In the genomic region with DNA sequence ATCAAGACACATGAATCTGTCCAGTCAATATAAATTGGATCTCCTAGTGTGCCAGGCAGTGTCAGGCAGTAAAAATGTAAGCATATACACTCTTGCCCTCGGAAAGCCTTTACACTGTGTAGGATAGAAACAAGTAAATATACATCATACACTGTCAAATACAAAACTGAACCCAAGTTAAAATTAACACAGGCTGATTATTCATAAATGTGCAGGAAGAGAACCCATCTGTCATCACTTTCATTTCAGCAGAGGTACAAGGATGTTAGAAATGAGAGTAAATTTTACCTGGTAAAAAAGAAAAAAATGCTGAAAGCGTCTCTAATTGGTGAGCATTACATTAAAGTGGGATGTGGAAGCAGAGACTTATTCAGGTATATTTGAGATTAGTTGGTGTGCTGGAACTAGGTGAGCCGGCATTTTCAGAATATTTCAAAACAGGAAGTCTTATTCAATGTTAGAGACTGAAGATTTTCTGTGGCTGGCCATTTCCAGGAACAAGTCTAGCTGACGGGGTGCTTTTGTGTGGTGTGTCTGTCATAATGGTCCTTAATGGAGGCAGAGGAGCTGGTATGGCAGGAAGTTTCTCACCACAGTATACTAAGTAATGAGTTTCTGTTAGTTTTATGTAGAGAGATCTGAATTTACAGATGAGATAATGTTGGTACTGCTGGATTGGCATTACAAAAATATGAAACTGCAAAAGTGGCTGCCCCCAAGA, we compare ENCODE assay signal across 8 cellular contexts.
A peak's percentile ranks its signal among the peaks of the same experiment; 100 is the strongest.
DNase-seq lines count a peak whose midpoint lies in the region; ATAC-seq lines count a peak whose summit lies in the region.

No MANE protein-coding gene starts in this region.

- intact Hi-C loops in activated T-helper 2 cell treated with anti-CD3 and anti-CD28 coated beads, Interferon-gamma antibody, Interleukin-2, Interleukin-4, amounts not matched to agents 10 μg/mL and 5 μg/mL and 100 μg/mL, durations not matched to agents 14 hours and 24 hours and 36 hours (cut with micrococcal nuclease), result loop anchor here (1.0 to 10.0 kb wide), 12 partner anchors 27 to 592 kb away; partner anchors contain the start of gene CASP4

- peaks cover 6% of the 10 kb centered on the region for H3K9me3 Mint-ChIP-seq in activated T-helper 2 cell treated with anti-CD3 and anti-CD28 coated beads, Interferon-gamma antibody, Interleukin-2, Interleukin-4, amounts not matched to agents 10 μg/mL and 5 μg/mL and 100 μg/mL, durations not matched to agents 14 hours and 24 hours and 36 hours

- no peaks in the 10 kb centered on the region for H3K27me3 Mint-ChIP-seq in activated T-helper 2 cell treated with anti-CD3 and anti-CD28 coated beads, Interferon-gamma antibody, Interleukin-2, Interleukin-4, amounts not matched to agents 10 μg/mL and 5 μg/mL and 100 μg/mL, durations not matched to agents 14 hours and 24 hours and 36 hours (ENCODE audit: low read depth)

- ATAC-seq in GM18519 (IDR thresholded peaks at IDR 0.05; ENCODE audit: low FRiP score, unreplicated experiment) (peak; percentile 99), HG02938 (IDR thresholded peaks at IDR 0.05; ENCODE audit: unreplicated experiment) (peak; percentile 99)

- peaks cover 50% of the 10 kb centered on the region for H3K4me1 Mint-ChIP-seq in activated T-helper 2 cell treated with anti-CD3 and anti-CD28 coated beads, Interferon-gamma antibody, Interleukin-2, Interleukin-4, amounts not matched to agents 10 μg/mL and 5 μg/mL and 100 μg/mL, durations not matched to agents 14 hours and 24 hours and 36 hours (ENCODE audit: low read depth)

- peaks cover 12% of the 10 kb centered on the region for H3K36me3 Mint-ChIP-seq in activated T-helper 2 cell treated with anti-CD3 and anti-CD28 coated beads, Interferon-gamma antibody, Interleukin-2, Interleukin-4, amounts not matched to agents 10 μg/mL and 5 μg/mL and 100 μg/mL, durations not matched to agents 14 hours and 24 hours and 36 hours (ENCODE audit: low read depth)

- H3K27ac Mint-ChIP-seq in activated T-helper 2 cell treated with anti-CD3 and anti-CD28 coated beads, Interferon-gamma antibody, Interleukin-2, Interleukin-4, amounts not matched to agents 10 μg/mL and 5 μg/mL and 100 μg/mL, durations not matched to agents 14 hours and 24 hours and 36 hours, result peak overlapping the region; percentile 90

- DNase-seq in OCI-M1 (lab: John Stamatoyannopoulos, UW) (peak; percentile 37), inferior parietal cortex (ENCODE audit: extremely low spot score) (peak; percentile 14), NCI-H187 (lab: John Stamatoyannopoulos, UW) (no peak), NCI-H187 treated with DMSO at 0.1 percent for 48 hours (lab: John Stamatoyannopoulos, UW) (no peak)
- DNase-seq in activated T-helper 2 cell treated with anti-CD3 and anti-CD28 coated beads, Interferon-gamma antibody, Interleukin-2, Interleukin-4, amounts not matched to agents 10 μg/mL and 5 μg/mL and 100 μg/mL, durations not matched to agents 14 hours and 24 hours and 36 hours (ENCODE audit: low spot score), result peak; percentile 77
- peak; percentile 47 for DNase-seq in stimulated activated CD8-positive, alpha-beta memory T cell treated with anti-CD3 and anti-CD28 coated beads, Interleukin-12 subunit alpha, Interleukin-12 subunit beta, amount 100 ng/mL, for 1 hour (ENCODE audit: low read depth)

- H3K4me3 Mint-ChIP-seq in activated T-helper 2 cell treated with anti-CD3 and anti-CD28 coated beads, Interferon-gamma antibody, Interleukin-2, Interleukin-4, amounts not matched to agents 10 μg/mL and 5 μg/mL and 100 μg/mL, durations not matched to agents 14 hours and 24 hours and 36 hours (ENCODE audit: low read depth), result peak overlapping the region; percentile 74

Comparison
In these comparisons a context has a peak if more than half of its experiments do, and no peak if none do; other contexts are left out.
1. DNase-seq: peak in OCI-M1 (single experiment), activated T-helper 2 cell treated with anti-CD3 and anti-CD28 coated beads, Interferon-gamma antibody, Interleukin-2, Interleukin-4, amounts not matched to agents 10 μg/mL and 5 μg/mL and 100 μg/mL, durations not matched to agents 14 hours and 24 hours and 36 hours (single experiment), inferior parietal cortex (single experiment) and stimulated activated CD8-positive, alpha-beta memory T cell treated with anti-CD3 and anti-CD28 coated beads, Interleukin-12 subunit alpha, Interleukin-12 subunit beta, amount 100 ng/mL, for 1 hour (single experiment); none in NCI-H187 (0 of 2) and NCI-H187 treated with DMSO at 0.1 percent for 48 hours (single experiment).